ENCODE assay signal across 8 cellular contexts in genomic region chr17:48545022-48545376, GRCh38. TPM values are rescaled to one million over a fixed set of nuclear protein-coding genes. Genes with fewer than 3 reads are reported as not detected.
DNase-seq lines count a peak whose midpoint lies in the region; ATAC-seq and TF ChIP-seq lines count a peak whose summit lies in the region.

TSS of gene HOXB2 (minus strand) at chr17:48545109. CDS start at chr17:48544911, 198 bp downstream.

- no peaks in the 10 kb centered on the region for H4K20me1 ChIP-seq in GM23248 (ENCODE audit: insufficient read depth)
- H4K20me1 ChIP-seq in OCI-LY7 (ENCODE audit: insufficient read depth, low read length): no peaks in the 10 kb centered on the region

- POLR2A ChIA-PET in RWPE1 (lab: Yijun Ruan, JAX; ENCODE audit: low non-redundant PET): no interaction called here
- POLR2A ChIA-PET in OCI-LY7 (lab: Charles Lee): no interaction called here

- peaks cover 54% of the 10 kb centered on the region for H3F3A ChIP-seq in GM23248 (ENCODE audit: insufficient read depth)

- peak within 1 kb of the TSS; percentile 93 for H3K4me3 Mint-ChIP-seq in neural crest cell

- no peaks in the 10 kb centered on the region for H3K9me3 Mint-ChIP-seq in neural crest cell

- TF ChIP-seq CTCF in neural crest cell (conservative IDR thresholded peaks at IDR 0.05) (no peak), RWPE1 (conservative IDR thresholded peaks at IDR 0.05; ENCODE audit: low read depth) (no peak), OCI-LY7 (conservative IDR thresholded peaks at IDR 0.05; ENCODE audit: low read length) (no peak)

- H2AFZ ChIP-seq in GM23248 (peak within 1 kb of the TSS; percentile 64), OCI-LY7 (ENCODE audit: low read length) (no peak within 1 kb of the TSS)

- H3K36me3 Mint-ChIP-seq in neural crest cell (ENCODE audit: low read depth): peaks cover 19% of the 10 kb centered on the region

- peak within 1 kb of the TSS; percentile 93 for H3K27ac Mint-ChIP-seq in neural crest cell (ENCODE audit: unreplicated experiment)

- H3K36me3 ChIP-seq in GM23248 (ENCODE audit: low read depth): no peaks in the 10 kb centered on the region; the same call in 1 of the 2 replicates
- no peaks in the 10 kb centered on the region for H3K36me3 ChIP-seq in NT2/D1 (ENCODE audit: insufficient read depth, insufficient read length, low read length)
- H3K36me3 ChIP-seq in OCI-LY7 (ENCODE audit: insufficient read depth, low read length): peaks cover 4% of the 10 kb centered on the region; the same call in 1 of the 2 replicates

- WGBS in GM23248 (ENCODE audit: low coverage in 1 of 2, low lambda C conversion rate in 2 of 2, missing lambda C conversion rate in 2 of 2), 2 experiments: 20 to 32% methylated on average over 11 to 12 of the region's 12 CpGs

- in situ Hi-C loops in GM23248 (cut with MboI): no loop called here

- H3K27me3 ChIP-seq in GM23248 (replicated peaks; ENCODE audit: insufficient read depth) (no peaks in the 10 kb centered on the region), NT2/D1 (ENCODE audit: insufficient read depth, insufficient read length) (peaks cover 99% of the 10 kb centered on the region)

- H3K4me3 ChIP-seq in GM23248 (peak within 1 kb of the TSS; percentile 95), NT2/D1 (ENCODE audit: insufficient read length, low read depth) (peak within 1 kb of the TSS; percentile 35), OCI-LY7 (ENCODE audit: low read depth, low read length, poor library complexity, severe bottlenecking) (no peak within 1 kb of the TSS)

- H3K4me1 Mint-ChIP-seq in neural crest cell: peaks cover 72% of the 10 kb centered on the region

- ATAC-seq in HG03159 (IDR thresholded peaks at IDR 0.05; ENCODE audit: unreplicated experiment): no peak
- ATAC-seq in HG03378 (IDR thresholded peaks at IDR 0.05; ENCODE audit: unreplicated experiment): no peak

- H3K79me2 ChIP-seq in GM23248 (ENCODE audit: insufficient read depth) (peaks cover 68% of the 10 kb centered on the region), OCI-LY7 (ENCODE audit: insufficient read depth, low read depth, low read length) (no peaks in the 10 kb centered on the region)

- intact Hi-C loops in OCI-LY7 (cut with micrococcal nuclease; ENCODE audit: unreplicated experiment): no loop called here

- H3K4me1 ChIP-seq in GM23248 (ENCODE audit: insufficient read depth) (peaks cover 50% of the 10 kb centered on the region), NT2/D1 (ENCODE audit: insufficient read depth, insufficient read length) (peaks cover 8% of the 10 kb centered on the region), OCI-LY7 (ENCODE audit: insufficient read depth, low read length, poor library complexity, severe bottlenecking) (no peaks in the 10 kb centered on the region)

- CTCF ChIA-PET in RWPE1 (lab: Yijun Ruan, JAX) (no interaction called here), OCI-LY7 (lab: Charles Lee; ENCODE audit: unreplicated experiment) (no interaction called here)

- no peaks in the 10 kb centered on the region for H3K9me2 ChIP-seq in GM23248 (ENCODE audit: insufficient read depth)
- no peaks in the 10 kb centered on the region for H3K9me2 ChIP-seq in OCI-LY7 (ENCODE audit: insufficient read depth, low read length)

- no peaks in the 10 kb centered on the region for H3K9me3 ChIP-seq in GM23248 (ENCODE audit: low read depth)
- H3K9me3 ChIP-seq in NT2/D1 (ENCODE audit: insufficient read depth, low read length): no peaks in the 10 kb centered on the region
- H3K9me3 ChIP-seq in OCI-LY7 (ENCODE audit: low read length): no peaks in the 10 kb centered on the region

- peak within 1 kb of the TSS; percentile 93 for H3K4me2 ChIP-seq in GM23248 (ENCODE audit: unreplicated experiment)
- no peak within 1 kb of the TSS for H3K4me2 ChIP-seq in OCI-LY7 (ENCODE audit: low read length)

- BruUV-seq in OCI-LY7 (replicated peaks; lab: Mats Ljungman, UMichigan): no TSS peak

- peak within 1 kb of the TSS; percentile 96 for H3K27ac ChIP-seq in GM23248
- peak within 1 kb of the TSS; percentile 49 for H3K27ac ChIP-seq in epithelial cell of prostate
- no peak within 1 kb of the TSS for H3K27ac ChIP-seq in RWPE1
- H3K27ac ChIP-seq in OCI-LY7 (ENCODE audit: low read depth, low read length, poor library complexity, severe bottlenecking): no peak within 1 kb of the TSS

- DNase-seq in GM23248 (peak; percentile 82), NT2/D1 (ENCODE audit: low read depth, low spot score) (no peak), epithelial cell of prostate (ENCODE audit: low read depth, low spot score) (no peak), neural crest cell (ENCODE audit: low read depth, low spot score) (no peak), RWPE1 (ENCODE audit: low spot score) (no peak), OCI-LY7 (ENCODE audit: low spot score) (no peak)

- H3K27me3 Mint-ChIP-seq in neural crest cell (ENCODE audit: low read depth): peaks cover 90% of the 10 kb centered on the region

- H3K9ac ChIP-seq in GM23248 (peak within 1 kb of the TSS; percentile 99), NT2/D1 (ENCODE audit: insufficient read length, low read depth) (peak within 1 kb of the TSS; percentile 57)

RNA-seq across cellular contexts. Expression of gene HOXB2, which starts in this region (rescaled TPM):
- 9.6 and 12.1 TPM in 2 replicates for total RNA-seq in GM23248 (2014; rRNA removed; shearing (Covaris generic))
- polyA plus RNA-seq in GM23248 (2016; fragmentation: Nextera tagmentation; extraction: Ambion mirVana): 25.3 and 27.4 TPM in 2 replicates
- total RNA-seq in neural crest cell (60.0 and 60.9 TPM in 2 replicates), OCI-LY7 (2022) (not detected in 2 replicates)
- total RNA-seq in OCI-LY7 (2014; rRNA removed; shearing (Covaris generic)): not detected in 2 replicates

Comparison
In these comparisons a context has a peak if more than half of its experiments do, and no peak if none do; other contexts are left out.
1. RNA of gene HOXB2 (total RNA-seq): 60.0 to 60.9 TPM in neural crest cell and 9.6 to 12.1 TPM in GM23248; not detected in OCI-LY7; every median in the first group is over 10 times any median in the second.
2. H3K27ac ChIP-seq: peak in GM23248 (single experiment) and epithelial cell of prostate (single experiment); none in RWPE1 (single experiment) and OCI-LY7 (single experiment).